Comparison of ENCODE assay signal across 29 cellular contexts in the genomic region with DNA sequence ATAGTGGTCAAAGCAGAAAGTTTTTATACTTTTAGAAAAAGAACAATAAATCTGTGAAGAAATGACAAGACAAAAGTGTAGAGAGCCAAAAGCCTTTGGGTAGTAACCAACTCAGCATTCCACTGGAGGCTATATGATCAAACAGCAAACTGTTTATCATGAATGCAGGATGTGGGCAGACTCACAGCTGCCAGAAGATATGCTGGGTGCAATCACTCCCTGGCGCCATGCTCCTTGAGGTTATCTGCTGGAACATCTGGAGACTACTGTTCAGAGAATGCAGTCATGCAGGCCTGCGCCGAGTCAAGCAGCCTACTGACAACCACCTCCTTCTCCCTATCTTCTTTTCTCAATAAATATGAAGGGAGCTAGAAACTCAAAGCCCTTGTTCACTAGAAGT. TPM values are rescaled to one million over a fixed set of nuclear protein-coding genes. Genes with fewer than 3 reads are reported as not detected.
"Had no signal": no experiment of that assay in that cellular context is flagged by ENCODE, and none has a peak within 500 bp of the region (broad histone marks: within the 10 kb centered on the region; RNA-seq: fewer than 3 reads in every experiment).

No MANE protein-coding gene starts in this region.

- H3K4me1 ChIP-seq: gastroesophageal sphincter, pancreas, prostate gland, testis, transverse colon had no signal

- H3K4me3 ChIP-seq: coronary artery, dorsolateral prefrontal cortex, gastroesophageal sphincter, pancreas, prostate gland, skin epidermis, testis, transverse colon had no signal

- H3K9me3 Mint-ChIP-seq: activated CD4-positive, alpha-beta T cell treated with anti-CD3 and anti-CD28 coated beads, Interleukin-2, amount 10 ng/mL, durations not matched to agents 7 days and 5 days; activated T-cell treated with anti-CD3 and anti-CD28 coated beads, Interleukin-2, amount 50 U/mL, for 24 hours had no signal

- H3K9me3 ChIP-seq: gastroesophageal sphincter, pancreas, prostate gland, testis, transverse colon had no signal

- DNase-seq: activated CD4-positive, alpha-beta memory T cell treated with anti-CD3 and anti-CD28 coated beads, Interleukin-2, amount 10 ng/mL, durations not matched to agents 7 days and 5 days; activated CD4-positive, alpha-beta T cell treated with anti-CD3 and anti-CD28 coated beads for 1 hour; activated CD4-positive, alpha-beta T cell treated with anti-CD3 and anti-CD28 coated beads, Interleukin-2, amount 10 ng/mL, durations not matched to agents 7 days and 5 days; activated CD8-positive, alpha-beta memory T cell treated with anti-CD3 and anti-CD28 coated beads, Interleukin-2, amount 50 U/mL, for 48 hours; activated gamma-delta T cell; activated naive CD4-positive, alpha-beta T cell treated with anti-CD3 and anti-CD28 coated beads, Interleukin-2, amount 50 U/mL, for 16 hours; activated T-cell treated with anti-CD3 and anti-CD28 coated beads, Interleukin-2, amount 50 U/mL, for 24 hours; amniotic stem cell; brain microvascular endothelial cell; dorsolateral prefrontal cortex; effector memory CD4-positive, alpha-beta T cell; hippocampal formation; kidney; left colon; mammary epithelial cell; pancreas; retina; stimulated activated CD4-positive, alpha-beta T cell treated with anti-CD3 and anti-CD28 coated beads, Interleukin-12 subunit alpha, Interleukin-12 subunit beta, amount 100 ng/mL, for 4 hours; stimulated activated CD4-positive, alpha-beta T cell treated with anti-CD3 and anti-CD28 coated beads, Interleukin-4, amount 100 ng/mL, for 1 hour; stimulated activated naive CD8-positive, alpha-beta T cell treated with anti-CD3 and anti-CD28 coated beads, Interleukin-15, Interleukin-2, amounts not matched to agents 100 U/mL and 50 U/mL, for 24 hours; testis; transverse colon had no signal

- H3K27ac ChIP-seq: brain microvascular endothelial cell, coronary artery, dorsolateral prefrontal cortex, gastroesophageal sphincter, pancreas, prostate gland, skin epidermis, testis, transverse colon had no signal

- H3K27me3 ChIP-seq: brain microvascular endothelial cell, pancreas, testis, transverse colon had no signal

- H3K36me3 ChIP-seq: brain microvascular endothelial cell, gastroesophageal sphincter, pancreas, prostate gland, transverse colon had no signal

- H3K4me3 Mint-ChIP-seq: activated CD4-positive, alpha-beta memory T cell treated with anti-CD3 and anti-CD28 coated beads, Interleukin-2, amount 10 ng/mL, durations not matched to agents 7 days and 5 days; activated CD4-positive, alpha-beta T cell treated with anti-CD3 and anti-CD28 coated beads, Interleukin-2, amount 10 ng/mL, durations not matched to agents 7 days and 5 days; activated T-cell treated with anti-CD3 and anti-CD28 coated beads, Interleukin-2, amount 50 U/mL, for 24 hours; nephron; WTC11 had no signal

- H3K27ac Mint-ChIP-seq: activated CD4-positive, alpha-beta memory T cell treated with anti-CD3 and anti-CD28 coated beads, Interleukin-2, amount 10 ng/mL, durations not matched to agents 7 days and 5 days; activated CD4-positive, alpha-beta T cell treated with anti-CD3 and anti-CD28 coated beads, Interleukin-2, amount 10 ng/mL, durations not matched to agents 7 days and 5 days; activated T-cell treated with anti-CD3 and anti-CD28 coated beads, Interleukin-2, amount 50 U/mL, for 24 hours; nephron; WTC11 had no signal

- H3K4me1 Mint-ChIP-seq: activated CD4-positive, alpha-beta memory T cell treated with anti-CD3 and anti-CD28 coated beads, Interleukin-2, amount 10 ng/mL, durations not matched to agents 7 days and 5 days; activated CD4-positive, alpha-beta T cell treated with anti-CD3 and anti-CD28 coated beads, Interleukin-2, amount 10 ng/mL, durations not matched to agents 7 days and 5 days; nephron had no signal

RNA-seq across cellular contexts. Expression of a gene that starts 49.0 kb away (rescaled TPM):
- total RNA-seq: activated CD4-positive, alpha-beta T cell treated with anti-CD3 and anti-CD28 coated beads, Interleukin-2, amount 10 ng/mL, durations not matched to agents 7 days and 5 days; fibroblast of villous mesenchyme; mammary epithelial cell had no signal
